ENCODE assay signal across 19 cellular contexts in genomic region chr7:106795877-106796231, GRCh38.
A peak's percentile ranks its signal among the peaks of the same experiment; 100 is the strongest.
DNase-seq lines count a peak whose midpoint lies in the region; ATAC-seq lines count a peak whose summit lies in the region.
"Had no signal": no experiment of that assay in that cellular context is flagged by ENCODE, and none has a peak within 500 bp of the region (broad histone marks: within the 10 kb centered on the region; RNA-seq: fewer than 3 reads in every experiment).

No MANE protein-coding gene starts in this region.

- peaks cover 8% of the 10 kb centered on the region for H3K9me3 Mint-ChIP-seq in activated naive CD4-positive, alpha-beta T cell treated with anti-CD3 and anti-CD28 coated beads, Interleukin-2, amount 10 ng/mL, durations not matched to agents 7 days and 5 days

- ATAC-seq in GM18907 (IDR thresholded peaks at IDR 0.05; ENCODE audit: unreplicated experiment): peak; percentile 65
- ATAC-seq in GM21717 (IDR thresholded peaks at IDR 0.05; ENCODE audit: unreplicated experiment): peak; percentile 68
- peak; percentile 42 for ATAC-seq in HG03342 (IDR thresholded peaks at IDR 0.05; ENCODE audit: unreplicated experiment)
- peak; percentile 10 for ATAC-seq in left colon
- no peak for ATAC-seq in GM21526 (IDR thresholded peaks at IDR 0.05; ENCODE audit: low FRiP score, unreplicated experiment)
- no peak for ATAC-seq in GM18867 (IDR thresholded peaks at IDR 0.05; ENCODE audit: unreplicated experiment)
- no peak for ATAC-seq in HG03097 (IDR thresholded peaks at IDR 0.05; ENCODE audit: low FRiP score, unreplicated experiment)

- H3K4me3 Mint-ChIP-seq in activated naive CD4-positive, alpha-beta T cell treated with anti-CD3 and anti-CD28 coated beads, Interleukin-2, amount 10 ng/mL, durations not matched to agents 7 days and 5 days: no peak overlapping the region
- H3K4me3 Mint-ChIP-seq: B cell; CD4-positive, alpha-beta memory T cell; T-helper 2 cell treated with Interferon-gamma antibody and Interleukin-4, amounts not matched to agents 5 μg/mL and 100 μg/mL, for 36 hours had no signal

- intact Hi-C loops in left colon (cut with DNase I, micrococcal nuclease): no loop called here

- no peaks in the 10 kb centered on the region for H3K36me3 Mint-ChIP-seq in activated naive CD4-positive, alpha-beta T cell treated with anti-CD3 and anti-CD28 coated beads, Interleukin-2, amount 10 ng/mL, durations not matched to agents 7 days and 5 days
- H3K36me3 Mint-ChIP-seq: CD4-positive, alpha-beta memory T cell had no signal

- H3K4me1 Mint-ChIP-seq in activated naive CD4-positive, alpha-beta T cell treated with anti-CD3 and anti-CD28 coated beads, Interleukin-2, amount 10 ng/mL, durations not matched to agents 7 days and 5 days: no peaks in the 10 kb centered on the region
- H3K4me1 Mint-ChIP-seq: B cell; CD4-positive, alpha-beta memory T cell had no signal

- CTCF ChIA-PET in activated naive CD4-positive, alpha-beta T cell treated with anti-CD3 and anti-CD28 coated beads, Interleukin-2, amount 10 ng/mL, durations not matched to agents 7 days and 5 days (lab: Charles Lee): interaction anchor here (6.6 kb wide), 1 partner anchor 353 kb away, joined by 67 read pairs; no protein-coding TSS in a partner anchor

- DNase-seq in left colon: no peak
- no peak for DNase-seq in activated naive CD4-positive, alpha-beta T cell treated with anti-CD3 and anti-CD28 coated beads, Interleukin-2, amount 10 ng/mL, durations not matched to agents 7 days and 5 days
- DNase-seq: Calu3; CD4-positive, alpha-beta memory T cell; DMS53; KG1; NCI-H1436; NCI-H2029; NCI-H2171; NCI-H446 treated with DMSO at 0.1 percent for 48 hours; PC-9 had no signal

- H3K27ac Mint-ChIP-seq in activated naive CD4-positive, alpha-beta T cell treated with anti-CD3 and anti-CD28 coated beads, Interleukin-2, amount 10 ng/mL, durations not matched to agents 7 days and 5 days: no peak overlapping the region
- H3K27ac Mint-ChIP-seq: B cell; CD4-positive, alpha-beta memory T cell; T-helper 2 cell treated with Interferon-gamma antibody and Interleukin-4, amounts not matched to agents 5 μg/mL and 100 μg/mL, for 36 hours had no signal

- H3K27me3 Mint-ChIP-seq in activated naive CD4-positive, alpha-beta T cell treated with anti-CD3 and anti-CD28 coated beads, Interleukin-2, amount 10 ng/mL, durations not matched to agents 7 days and 5 days: peaks cover 9% of the 10 kb centered on the region
- H3K27me3 Mint-ChIP-seq: B cell had no signal

Comparison
In these comparisons a context has a peak if more than half of its experiments do, and no peak if none do; other contexts are left out.
1. ATAC-seq: peak in GM18907 (single experiment), GM21717 (single experiment), HG03342 (single experiment) and left colon (single experiment); none in GM21526 (single experiment), GM18867 (single experiment) and HG03097 (single experiment).